Comparison of ENCODE assay signal across 9 cellular contexts in genomic region chr16:24730914-24731313, GRCh38. TPM values are rescaled to one million over a fixed set of nuclear protein-coding genes. Genes with fewer than 3 reads are reported as not detected.
DNase-seq lines count a peak whose midpoint lies in the region; ATAC-seq and TF ChIP-seq lines count a peak whose summit lies in the region.
"Had no signal": no experiment of that assay in that cellular context is flagged by ENCODE, and none has a peak within 500 bp of the region (broad histone marks: within the 10 kb centered on the region; RNA-seq: fewer than 3 reads in every experiment).

No MANE protein-coding gene starts in this region.

- no peaks in the 10 kb centered on the region for H3K27me3 ChIP-seq in gastrocnemius medialis

- intact Hi-C loops in gastrocnemius medialis (cut with DNase I; ENCODE audit: low total_unique reads) = loop anchor here (2.0 to 10.0 kb wide), 2 partner anchors 16 to 524 kb away; partner anchors contain the start of gene ZKSCAN2

- peaks cover 57 to 68% (median 66%) of the 10 kb centered on the region in 3 donors for H3K4me1 Mint-ChIP-seq in T-cell

- ATAC-seq in T-cell (replicated peaks in 1 of 4) (no peak), gastrocnemius medialis (no peak)

- TF ChIP-seq POLR2A in gastrocnemius medialis (IDR thresholded peaks at IDR 0.05) = no peak

- H3K4me3 ChIP-seq in GM12865 (ENCODE audit: low read depth, low read length) (peak overlapping the region; percentile 96), fibroblast of mammary gland (ENCODE audit: control insufficient read depth, low read depth, low read length) (peak overlapping the region; percentile 96), gastrocnemius medialis (peak overlapping the region; percentile 57 to 92 (median 77))

- peak overlapping the region; percentile 69 to 75 for H3K27ac Mint-ChIP-seq in T-cell

- TF ChIP-seq CTCF in GM12865 (IDR thresholded peaks at IDR 0.05; ENCODE audit: insufficient read depth, low read depth, low read length, missing control alignments) = no peak
- TF ChIP-seq CTCF in fibroblast of mammary gland (conservative IDR thresholded peaks at IDR 0.05; ENCODE audit: control insufficient read depth, insufficient read depth, low read depth, low read length) = no peak
- no peak for TF ChIP-seq CTCF in gastrocnemius medialis (IDR thresholded peaks at IDR 0.05 in 4 of 5, conservative IDR thresholded peaks at IDR 0.05 in 1 of 5)

- in situ Hi-C loops in gastrocnemius medialis (cut with MboI; ENCODE audit: low sequenced_read_pairs in 4 of 4) = no loop called here

- POLR2A ChIA-PET in T-cell (lab: Charles Lee) = interaction anchor here (0.6 to 1.0 kb wide), 5 partner anchors 22 to 1161 kb away, joined by 3 to 7 read pairs (median 5); no protein-coding TSS in a partner anchor

- H3K27me3 Mint-ChIP-seq in T-cell = no peaks in the 10 kb centered on the region

- peaks cover 52 to 56% of the 10 kb centered on the region in 2 donors for H3K4me1 ChIP-seq in gastrocnemius medialis

- CTCF ChIA-PET in T-cell (lab: Charles Lee) = interaction anchor here in 1 of 2 donors (0.6 to 1.6 kb wide), 6 partner anchors 10 to 284 kb away, joined by 3 to 6 read pairs (median 4); partner anchors contain the start of gene ARHGAP17

- H3K4me3 Mint-ChIP-seq in T-cell = peak overlapping the region; percentile 91 to 97 (median 94)

- peaks cover 26% of the 10 kb centered on the region for H3K36me3 Mint-ChIP-seq in T-cell

- DNase-seq in GM12865 (ENCODE audit: low read depth) = no peak
- DNase-seq in T-cell = no peak
- DNase-seq in fibroblast of mammary gland (ENCODE audit: low read depth) = no peak
- no peak for DNase-seq in gastrocnemius medialis
- DNase-seq in activated effector memory CD4-positive, alpha-beta T cell treated with anti-CD3 and anti-CD28 coated beads, Interleukin-2, amount 50 U/mL, for 16 hours = no peak
- no peak for DNase-seq in DMS79 treated with DMSO at 0.1 percent for 48 hours (lab: John Stamatoyannopoulos, UW)
- no peak for DNase-seq in glomerular visceral epithelial cell (ENCODE audit: extremely low spot score)
- DNase-seq in dedifferentiated amniotic fluid mesenchymal stem cell (ENCODE audit: extremely low spot score) = no peak
- DNase-seq: NCI-H2107 had no signal

- peak overlapping the region; percentile 81 to 94 (median 89) for H3K27ac ChIP-seq in gastrocnemius medialis

- H3K36me3 ChIP-seq in gastrocnemius medialis = peaks cover 0 to 11% of the 10 kb centered on the region in 2 donors

- H3K9me3 ChIP-seq in gastrocnemius medialis = no peaks in the 10 kb centered on the region

- no peaks in the 10 kb centered on the region for H3K9me3 Mint-ChIP-seq in T-cell

RNA-seq across cellular contexts. Expression of gene TNRC6A, which starts 1.5 kb away (rescaled TPM):
- total RNA-seq in T-cell (10 to 100 TPM; 74.7 to 79.4 (median 77.9) TPM), gastrocnemius medialis (10 to 100 TPM; 16.9 to 26.0 (median 23.1) TPM)
